ENCODE assay signal across 8 cellular contexts in the genomic region with DNA sequence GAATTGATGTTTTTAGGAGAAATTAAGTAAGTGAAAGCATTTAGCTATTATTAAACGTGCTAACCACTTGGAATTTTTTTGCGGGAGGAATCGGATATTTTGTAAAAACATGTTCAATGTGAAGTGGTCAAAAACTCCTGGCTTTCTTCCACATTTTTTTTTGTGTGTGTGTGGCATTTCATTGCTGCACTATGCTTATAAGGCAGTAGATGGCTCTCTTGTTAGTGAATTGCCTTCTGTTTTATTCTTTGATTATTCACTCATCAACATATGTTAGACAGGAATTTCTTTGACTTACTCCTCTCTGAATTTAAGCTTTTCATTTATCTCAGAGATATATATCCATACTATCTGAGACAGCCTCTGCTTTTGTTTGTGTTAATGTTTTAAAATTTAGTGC.
A peak's percentile ranks its signal among the peaks of the same experiment; 100 is the strongest.
DNase-seq lines count a peak whose midpoint lies in the region; ATAC-seq and TF ChIP-seq lines count a peak whose summit lies in the region.

No MANE protein-coding gene starts in this region.

- peak; percentile 81 for TF ChIP-seq RAD21 in neural cell (conservative IDR thresholded peaks at IDR 0.05)

- peaks cover 2% of the 10 kb centered on the region for H3K9me3 ChIP-seq in DOHH2 (ENCODE audit: control insufficient read depth, insufficient read depth, low read length)
- H3K9me3 ChIP-seq in neural cell (ENCODE audit: low read length): no peaks in the 10 kb centered on the region
- H3K9me3 ChIP-seq in MG63: peaks cover 3% of the 10 kb centered on the region; the same call in 1 of the 2 replicates

- ATAC-seq in GM18909 (IDR thresholded peaks at IDR 0.05; ENCODE audit: poor library complexity, unreplicated experiment): no peak

- H3K4me2 ChIP-seq in DOHH2 (ENCODE audit: low read length) (no peak overlapping the region), neural cell (ENCODE audit: low read length) (no peak overlapping the region)

- H3K4me1 ChIP-seq in DOHH2 (ENCODE audit: control insufficient read depth, low read length): peaks cover 74% of the 10 kb centered on the region

- no peak overlapping the region for H3K9ac ChIP-seq in neural cell (ENCODE audit: low read length)

- H4K20me1 ChIP-seq in DOHH2 (ENCODE audit: control insufficient read depth, insufficient read depth, low read depth, low read length) (no peaks in the 10 kb centered on the region), neural cell (ENCODE audit: insufficient read depth) (no peaks in the 10 kb centered on the region)

- no peak for TF ChIP-seq EP300 in neural cell (conservative IDR thresholded peaks at IDR 0.05; ENCODE audit: poor library complexity, severe bottlenecking)

- H3K36me3 ChIP-seq in DOHH2 (ENCODE audit: control insufficient read depth, low read length) (peaks cover 32% of the 10 kb centered on the region), neural cell (ENCODE audit: insufficient read depth, low read length) (no peaks in the 10 kb centered on the region), MG63 (peaks cover 12% of the 10 kb centered on the region)

- H3K27me3 ChIP-seq in DOHH2 (ENCODE audit: control insufficient read depth, low read length) (no peaks in the 10 kb centered on the region), neural cell (ENCODE audit: insufficient read depth, low read depth, low read length) (no peaks in the 10 kb centered on the region), MG63 (no peaks in the 10 kb centered on the region)

- no peaks in the 10 kb centered on the region for H3K9me2 ChIP-seq in DOHH2 (replicated peaks; ENCODE audit: control insufficient read depth, low read length)
- no peaks in the 10 kb centered on the region for H3K9me2 ChIP-seq in neural cell (ENCODE audit: insufficient read depth, low read length)

- H3K4me3 ChIP-seq in DOHH2 (ENCODE audit: low read length) (no peak overlapping the region), neural cell (ENCODE audit: low read length) (no peak overlapping the region), MG63 (no peak overlapping the region)

- H3K79me2 ChIP-seq in DOHH2 (ENCODE audit: control insufficient read depth, low read length): peaks cover 23% of the 10 kb centered on the region
- no peaks in the 10 kb centered on the region for H3K79me2 ChIP-seq in neural cell (replicated peaks; ENCODE audit: insufficient read depth, low read length)

- peak; percentile 58 for DNase-seq in NCI-H1694 (lab: John Stamatoyannopoulos, UW)
- peak; percentile 58 for DNase-seq in dedifferentiated amniotic fluid mesenchymal stem cell (ENCODE audit: extremely low spot score)
- no peak for DNase-seq in MG63
- no peak for DNase-seq in central memory CD4-positive, alpha-beta T cell
- no peak for DNase-seq in UCSD-AML1 (lab: John Stamatoyannopoulos, UW; ENCODE audit: unreplicated experiment)

- peak; percentile 63 for TF ChIP-seq CTCF in DOHH2 (IDR thresholded peaks at IDR 0.05; ENCODE audit: low read depth, low read length, poor library complexity, severe bottlenecking)
- TF ChIP-seq CTCF in neural cell (IDR thresholded peaks at IDR 0.05; ENCODE audit: poor library complexity, severe bottlenecking): peak; percentile 77

- H3F3A ChIP-seq in DOHH2 (ENCODE audit: control insufficient read depth, insufficient read depth): peaks cover 27% of the 10 kb centered on the region
- H3F3A ChIP-seq in neural cell (ENCODE audit: insufficient read depth, low read length, poor library complexity, severe bottlenecking): no peaks in the 10 kb centered on the region

- peak overlapping the region; percentile 97 for H3K27ac ChIP-seq in DOHH2 (ENCODE audit: low read depth, low read length)
- no peak overlapping the region for H3K27ac ChIP-seq in neural cell (ENCODE audit: low read length)

- H2AFZ ChIP-seq in neural cell (ENCODE audit: low read depth, low read length): no peak overlapping the region

TF ChIP-seq in neural cell, 6 proteins besides CTCF, POLR2A, EP300 and RAD21:
- peak; percentile 76 for TF ChIP-seq SMC3 (conservative IDR thresholded peaks at IDR 0.05; ENCODE audit: poor library complexity)
- TF ChIP-seq POLR2AphosphoS5 (IDR thresholded peaks at IDR 0.05): no peak
- TF ChIP-seq TAF1 (IDR thresholded peaks at IDR 0.05; ENCODE audit: low read depth): no peak
- TF ChIP-seq EZH2 (IDR thresholded peaks at IDR 0.05; ENCODE audit: borderline replicate concordance, insufficient read depth, low read length, poor library complexity, severe bottlenecking): no peak

Comparison
In these comparisons a context has a peak if more than half of its experiments do, and no peak if none do; other contexts are left out.
1. DNase-seq: peak in NCI-H1694 (single experiment) and dedifferentiated amniotic fluid mesenchymal stem cell (single experiment); none in MG63 (single experiment), central memory CD4-positive, alpha-beta T cell (single experiment) and UCSD-AML1 (single experiment).